In genomic region chr6:53906842-53907241, GRCh38 we compare ENCODE assay signal across 21 cellular contexts.
DNase-seq lines count a peak whose midpoint lies in the region.
"Had no signal": no experiment of that assay in that cellular context is flagged by ENCODE, and none has a peak within 500 bp of the region (broad histone marks: within the 10 kb centered on the region; RNA-seq: fewer than 3 reads in every experiment).

No MANE protein-coding gene starts in this region.

- no peaks in the 10 kb centered on the region for H3K9me3 Mint-ChIP-seq in activated naive CD8-positive, alpha-beta T cell treated with anti-CD3 and anti-CD28 coated beads for 36 hours
- H3K9me3 Mint-ChIP-seq: activated naive CD4-positive, alpha-beta T cell treated with anti-CD3 and anti-CD28 coated beads for 36 hours; HFFc6; mesothelial cell of epicardium; nephron progenitor cell; T-helper 1 cell treated with Interleukin-12 subunit alpha and Interleukin-12 subunit beta and Interleukin-4 antibody, amounts not matched to agents 30 μg/mL and 1 μg/mL, for 36 hours had no signal

- H3K27ac Mint-ChIP-seq in activated naive CD8-positive, alpha-beta T cell treated with anti-CD3 and anti-CD28 coated beads for 36 hours, result no peak overlapping the region
- H3K27ac Mint-ChIP-seq: activated naive CD4-positive, alpha-beta T cell treated with anti-CD3 and anti-CD28 coated beads for 36 hours; HFFc6; mesothelial cell of epicardium; nephron progenitor cell; T-helper 1 cell treated with Interleukin-12 subunit alpha and Interleukin-12 subunit beta and Interleukin-4 antibody, amounts not matched to agents 30 μg/mL and 1 μg/mL, for 36 hours had no signal

- no peak overlapping the region for H3K4me3 Mint-ChIP-seq in activated naive CD8-positive, alpha-beta T cell treated with anti-CD3 and anti-CD28 coated beads for 36 hours
- H3K4me3 Mint-ChIP-seq: activated naive CD4-positive, alpha-beta T cell treated with anti-CD3 and anti-CD28 coated beads for 36 hours; HFFc6; mesothelial cell of epicardium; nephron progenitor cell; T-helper 1 cell treated with Interleukin-12 subunit alpha and Interleukin-12 subunit beta and Interleukin-4 antibody, amounts not matched to agents 30 μg/mL and 1 μg/mL, for 36 hours had no signal

- no peaks in the 10 kb centered on the region for H3K27me3 Mint-ChIP-seq in activated naive CD8-positive, alpha-beta T cell treated with anti-CD3 and anti-CD28 coated beads for 36 hours

- H3K36me3 Mint-ChIP-seq in activated naive CD8-positive, alpha-beta T cell treated with anti-CD3 and anti-CD28 coated beads for 36 hours, result peaks cover 4% of the 10 kb centered on the region

- DNase-seq in EL (peak; percentile 20), amniotic epithelial cell (ENCODE audit: low read depth) (peak; percentile 82), globus pallidus (ENCODE audit: low spot score) (peak; percentile 45), superior temporal gyrus (ENCODE audit: extremely low spot score) (peak; percentile 59), dedifferentiated amniotic fluid mesenchymal stem cell (ENCODE audit: extremely low spot score) (no peak), ecto neural progenitor cell (ENCODE audit: low spot score) (no peak), COR-L47 (lab: John Stamatoyannopoulos, UW) (no peak)
- DNase-seq in activated naive CD8-positive, alpha-beta T cell treated with anti-CD3 and anti-CD28 coated beads for 36 hours, result no peak
- DNase-seq: activated CD4-positive, alpha-beta T cell treated with anti-CD3 and anti-CD28 coated beads, Interleukin-2, amount 50 U/mL, for 48 hours; activated naive CD4-positive, alpha-beta T cell treated with anti-CD3 and anti-CD28 coated beads for 36 hours; HFFc6; kidney; NCI-H1092 treated with DMSO at 0.1 percent for 48 hours; NCI-H2107; NCI-H526; nephron progenitor cell; SHP77; upper lobe of left lung; WERI-Rb-1 had no signal

- H3K4me1 Mint-ChIP-seq in activated naive CD8-positive, alpha-beta T cell treated with anti-CD3 and anti-CD28 coated beads for 36 hours, result no peaks in the 10 kb centered on the region
- H3K4me1 Mint-ChIP-seq: mesothelial cell of epicardium, nephron progenitor cell had no signal

Comparison
In these comparisons a context has a peak if more than half of its experiments do, and no peak if none do; other contexts are left out.
1. DNase-seq: peak in EL (single experiment), amniotic epithelial cell (single experiment), globus pallidus (single experiment) and superior temporal gyrus (single experiment); none in dedifferentiated amniotic fluid mesenchymal stem cell (single experiment), activated naive CD8-positive, alpha-beta T cell treated with anti-CD3 and anti-CD28 coated beads for 36 hours (single experiment), ecto neural progenitor cell (single experiment) and COR-L47 (single experiment).